Comparison of ENCODE assay signal across 1 cellular context in genomic region chr12:110661337-110661972, GRCh38.
TF ChIP-seq lines count a peak whose summit lies in the region.

No MANE protein-coding gene starts in this region.

TF ChIP-seq in GM12878, 131 proteins besides CTCF, POLR2A, EP300 and RAD21 (continued from another document and continues in another):
- TF ChIP-seq NKRF (conservative IDR thresholded peaks at IDR 0.05) (no peak; the same call in 1 of the 2 replicates), TBL1XR1 (IDR thresholded peaks at IDR 0.05; ENCODE audit: low read depth, low read length) (peak; percentile 98), NR2C2 (IDR thresholded peaks at IDR 0.05; ENCODE audit: borderline replicate concordance, control insufficient read depth, insufficient read length, low read depth) (no peak), PAX5 (IDR thresholded peaks at IDR 0.05; ENCODE audit: borderline replicate concordance, low read depth, low read length) (no peak; the same call in 1 of the 2 replicates), STAT3 (IDR thresholded peaks at IDR 0.05; ENCODE audit: low read depth, low read length) (peak; percentile 83; the same call in 1 of the 2 replicates), SMAD5 (IDR thresholded peaks at IDR 0.05; ENCODE audit: low read depth) (peak; percentile 44; the same call in 1 of the 2 replicates), MEF2A (IDR thresholded peaks at IDR 0.05; ENCODE audit: insufficient read depth, low read depth, low read length) (peak; percentile 99), PKNOX1 (IDR thresholded peaks at IDR 0.05) (peak; percentile 89), CHD1 (IDR thresholded peaks at IDR 0.05; ENCODE audit: low read depth, low read length) (no peak), RB1 (IDR thresholded peaks at IDR 0.05; ENCODE audit: borderline replicate concordance) (0 out of 2 replicates have a peak, but pooled peaks have one; percentile 16), EGR1 (IDR thresholded peaks at IDR 0.05; ENCODE audit: borderline replicate concordance in 1 of 2, low read depth in 2 of 2, low read length in 2 of 2) (peak in 1 of 2 experiments; percentile 54; a peak in 1 of 3 replicates), ZNF592 (IDR thresholded peaks at IDR 0.05) (peak; percentile 75; the same call in 1 of the 2 replicates), ZSCAN29 (IDR thresholded peaks at IDR 0.05) (no peak), CEBPB (IDR thresholded peaks at IDR 0.05; ENCODE audit: borderline replicate concordance in 1 of 2, low read depth in 2 of 2, low read length in 2 of 2) (no peak), NR2C1 (IDR thresholded peaks at IDR 0.05) (no peak), SRF (IDR thresholded peaks at IDR 0.05; ENCODE audit: low read depth in 2 of 2, low read length in 2 of 2) (0 out of 4 replicates have a peak, but pooled peaks of 1 of the 2 experiments have one; percentile 41), SUZ12 (IDR thresholded peaks at IDR 0.05; ENCODE audit: unreplicated experiment) (no peak), WRNIP1 (IDR thresholded peaks at IDR 0.05; ENCODE audit: borderline replicate concordance, low read depth, low read length) (0 out of 2 replicates have a peak, but pooled peaks have one; percentile 23), MXI1 (IDR thresholded peaks at IDR 0.05; ENCODE audit: low read depth, low read length) (peak; percentile 90), MYC (IDR thresholded peaks at IDR 0.05; ENCODE audit: insufficient read depth, insufficient read length, insufficient replicate concordance, low read length, severe bottlenecking) (no peak), BHLHE40 (IDR thresholded peaks at IDR 0.05; ENCODE audit: borderline replicate concordance in 1 of 2, low read depth in 2 of 2, low read length in 1 of 2) (peak; percentile 94 to 95), BCL11A (IDR thresholded peaks at IDR 0.05; ENCODE audit: low read depth, low read length) (0 out of 2 replicates have a peak, but pooled peaks have one; percentile 34), ATF2 (IDR thresholded peaks at IDR 0.05; ENCODE audit: low read length) (peak; percentile 92), NBN (IDR thresholded peaks at IDR 0.05) (peak; percentile 82; the same call in 1 of the 2 replicates), MTA2 (IDR thresholded peaks at IDR 0.05; ENCODE audit: low read depth) (peak; percentile 83), CHD2 (IDR thresholded peaks at IDR 0.05; ENCODE audit: borderline replicate concordance, low read depth, low read length) (peak; percentile 82; the same call in 1 of the 2 replicates), ZBTB33 (IDR thresholded peaks at IDR 0.05) (no peak), FOXM1 (IDR thresholded peaks at IDR 0.05; ENCODE audit: low read depth, low read length) (peak; percentile 87; the same call in 1 of the 2 replicates), PML (IDR thresholded peaks at IDR 0.05; ENCODE audit: low read length) (0 out of 2 replicates have a peak, but pooled peaks have one; percentile 34), IKZF1 (conservative IDR thresholded peaks at IDR 0.05) (peak; percentile 94), GATAD2B (conservative IDR thresholded peaks at IDR 0.05; ENCODE audit: low read depth) (peak; percentile 88), ETV6 (conservative IDR thresholded peaks at IDR 0.05 in 1 of 2, IDR thresholded peaks at IDR 0.05 in 1 of 2; ENCODE audit: borderline replicate concordance in 1 of 2, low read depth in 1 of 2) (peak in 1 of 2 experiments; percentile 83; a peak in 1 of 4 replicates), FOXK2 (IDR thresholded peaks at IDR 0.05) (no peak), BRCA1 (IDR thresholded peaks at IDR 0.05; ENCODE audit: low read depth, low read length) (0 out of 2 replicates have a peak, but pooled peaks have one; percentile 17)
- TF ChIP-seq, protein P1, sequence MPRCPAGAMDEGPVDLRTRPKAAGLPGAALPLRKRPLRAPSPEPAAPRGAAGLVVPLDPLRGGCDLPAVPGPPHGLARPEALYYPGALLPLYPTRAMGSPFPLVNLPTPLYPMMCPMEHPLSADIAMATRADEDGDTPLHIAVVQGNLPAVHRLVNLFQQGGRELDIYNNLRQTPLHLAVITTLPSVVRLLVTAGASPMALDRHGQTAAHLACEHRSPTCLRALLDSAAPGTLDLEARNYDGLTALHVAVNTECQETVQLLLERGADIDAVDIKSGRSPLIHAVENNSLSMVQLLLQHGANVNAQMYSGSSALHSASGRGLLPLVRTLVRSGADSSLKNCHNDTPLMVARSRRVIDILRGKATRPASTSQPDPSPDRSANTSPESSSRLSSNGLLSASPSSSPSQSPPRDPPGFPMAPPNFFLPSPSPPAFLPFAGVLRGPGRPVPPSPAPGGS (IDR thresholded peaks at IDR 0.05; ENCODE audit: borderline replicate concordance, insufficient read depth, low read depth, low read length, poor library complexity, severe bottlenecking) = peak; percentile 92
- TF ChIP-seq, protein P2, sequence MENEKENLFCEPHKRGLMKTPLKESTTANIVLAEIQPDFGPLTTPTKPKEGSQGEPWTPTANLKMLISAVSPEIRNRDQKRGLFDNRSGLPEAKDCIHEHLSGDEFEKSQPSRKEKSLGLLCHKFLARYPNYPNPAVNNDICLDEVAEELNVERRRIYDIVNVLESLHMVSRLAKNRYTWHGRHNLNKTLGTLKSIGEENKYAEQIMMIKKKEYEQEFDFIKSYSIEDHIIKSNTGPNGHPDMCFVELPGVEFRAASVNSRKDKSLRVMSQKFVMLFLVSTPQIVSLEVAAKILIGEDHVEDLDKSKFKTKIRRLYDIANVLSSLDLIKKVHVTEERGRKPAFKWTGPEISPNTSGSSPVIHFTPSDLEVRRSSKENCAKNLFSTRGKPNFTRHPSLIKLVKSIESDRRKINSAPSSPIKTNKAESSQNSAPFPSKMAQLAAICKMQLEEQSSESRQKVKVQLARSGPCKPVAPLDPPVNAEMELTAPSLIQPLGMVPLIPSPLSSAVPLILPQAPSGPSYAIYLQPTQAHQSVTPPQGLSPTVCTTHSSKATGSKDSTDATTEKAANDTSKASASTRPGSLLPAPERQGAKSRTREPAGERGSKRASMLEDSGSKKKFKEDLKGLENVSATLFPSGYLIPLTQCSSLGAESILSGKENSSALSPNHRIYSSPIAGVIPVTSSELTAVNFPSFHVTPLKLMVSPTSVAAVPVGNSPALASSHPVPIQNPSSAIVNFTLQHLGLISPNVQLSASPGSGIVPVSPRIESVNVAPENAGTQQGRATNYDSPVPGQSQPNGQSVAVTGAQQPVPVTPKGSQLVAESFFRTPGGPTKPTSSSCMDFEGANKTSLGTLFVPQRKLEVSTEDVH (IDR thresholded peaks at IDR 0.05; ENCODE audit: low read depth, partially characterized antibody) = peak; percentile 76
- TF ChIP-seq, protein P3, sequence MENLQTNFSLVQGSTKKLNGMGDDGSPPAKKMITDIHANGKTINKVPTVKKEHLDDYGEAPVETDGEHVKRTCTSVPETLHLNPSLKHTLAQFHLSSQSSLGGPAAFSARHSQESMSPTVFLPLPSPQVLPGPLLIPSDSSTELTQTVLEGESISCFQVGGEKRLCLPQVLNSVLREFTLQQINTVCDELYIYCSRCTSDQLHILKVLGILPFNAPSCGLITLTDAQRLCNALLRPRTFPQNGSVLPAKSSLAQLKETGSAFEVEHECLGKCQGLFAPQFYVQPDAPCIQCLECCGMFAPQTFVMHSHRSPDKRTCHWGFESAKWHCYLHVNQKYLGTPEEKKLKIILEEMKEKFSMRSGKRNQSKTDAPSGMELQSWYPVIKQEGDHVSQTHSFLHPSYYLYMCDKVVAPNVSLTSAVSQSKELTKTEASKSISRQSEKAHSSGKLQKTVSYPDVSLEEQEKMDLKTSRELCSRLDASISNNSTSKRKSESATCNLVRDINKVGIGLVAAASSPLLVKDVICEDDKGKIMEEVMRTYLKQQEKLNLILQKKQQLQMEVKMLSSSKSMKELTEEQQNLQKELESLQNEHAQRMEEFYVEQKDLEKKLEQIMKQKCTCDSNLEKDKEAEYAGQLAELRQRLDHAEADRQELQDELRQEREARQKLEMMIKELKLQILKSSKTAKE (IDR thresholded peaks at IDR 0.05; ENCODE audit: low read depth, poor library complexity, severe bottlenecking) = peak; percentile 90
- TF ChIP-seq, protein P4, sequence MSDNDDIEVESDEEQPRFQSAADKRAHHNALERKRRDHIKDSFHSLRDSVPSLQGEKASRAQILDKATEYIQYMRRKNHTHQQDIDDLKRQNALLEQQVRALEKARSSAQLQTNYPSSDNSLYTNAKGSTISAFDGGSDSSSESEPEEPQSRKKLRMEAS (IDR thresholded peaks at IDR 0.05; ENCODE audit: low read depth, low read length) = no peak; the same call in none of the 2 replicates
- TF ChIP-seq, protein P5, sequence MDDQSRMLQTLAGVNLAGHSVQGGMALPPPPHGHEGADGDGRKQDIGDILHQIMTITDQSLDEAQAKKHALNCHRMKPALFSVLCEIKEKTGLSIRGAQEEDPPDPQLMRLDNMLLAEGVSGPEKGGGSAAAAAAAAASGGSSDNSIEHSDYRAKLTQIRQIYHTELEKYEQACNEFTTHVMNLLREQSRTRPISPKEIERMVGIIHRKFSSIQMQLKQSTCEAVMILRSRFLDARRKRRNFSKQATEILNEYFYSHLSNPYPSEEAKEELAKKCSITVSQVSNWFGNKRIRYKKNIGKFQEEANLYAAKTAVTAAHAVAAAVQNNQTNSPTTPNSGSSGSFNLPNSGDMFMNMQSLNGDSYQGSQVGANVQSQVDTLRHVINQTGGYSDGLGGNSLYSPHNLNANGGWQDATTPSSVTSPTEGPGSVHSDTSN (IDR thresholded peaks at IDR 0.05; ENCODE audit: insufficient replicate concordance, low read depth, low read length) = peak; percentile 50
